9 cellular contexts compared by ENCODE assay signal in genomic region chr15:73852507-73852906, GRCh38. TPM values are rescaled to one million over a fixed set of nuclear protein-coding genes. Genes with fewer than 3 reads are reported as not detected.
"Had no signal": no experiment of that assay in that cellular context is flagged by ENCODE, and none has a peak within 500 bp of the region (broad histone marks: within the 10 kb centered on the region; RNA-seq: fewer than 3 reads in every experiment).

No MANE protein-coding gene starts in this region.

- FAIRE-seq: G401.6, GM12878, GM12891, GM12892, GM18507, GM19239 had no signal

- DNase-seq: GDM1, GF-D8 had no signal

- H3K4me3 ChIP-seq: GM12878 had no signal

- ATAC-seq: GM12878 had no signal

RNA-seq across cellular contexts. Expression of gene TBC1D21, which starts 20.9 kb away (rescaled TPM):
- total RNA-seq: G401, GM12878 had no signal
- polyA plus RNA-seq: GM12878 had no signal
